10 cellular contexts compared by ENCODE assay signal in genomic region chr1:60989745-60990718, GRCh38.
DNase-seq lines count a peak whose midpoint lies in the region; ATAC-seq and TF ChIP-seq lines count a peak whose summit lies in the region.
"Had no signal": no experiment of that assay in that cellular context is flagged by ENCODE, and none has a peak within 500 bp of the region (broad histone marks: within the 10 kb centered on the region; RNA-seq: fewer than 3 reads in every experiment).

No MANE protein-coding gene starts in this region.

- peak overlapping the region; percentile 4 to 73 for H3K27ac ChIP-seq in lung (ENCODE audit: low read depth in 1 of 2, low read length in 1 of 2)
- peak overlapping the region; percentile 58 for H3K27ac ChIP-seq in upper lobe of right lung

- 50 to 63% methylated on average over 8 of the region's 8 CpGs for WGBS in lung, 2 donors

- ATAC-seq in lung (ENCODE audit: insufficient read depth, low FRiP score) (peak; percentile 47), upper lobe of right lung (no peak), HG03135 (IDR thresholded peaks at IDR 0.05; ENCODE audit: unreplicated experiment) (no peak), GM18858 (IDR thresholded peaks at IDR 0.05; ENCODE audit: unreplicated experiment) (no peak), GM21619 (IDR thresholded peaks at IDR 0.05; ENCODE audit: unreplicated experiment) (no peak)

- DNase-seq in NCI-H446 (lab: John Stamatoyannopoulos, UW) (peak; percentile 42 to 74), dedifferentiated amniotic fluid mesenchymal stem cell (ENCODE audit: extremely low spot score) (peak; percentile 65), lung (ENCODE audit: low spot score) (no peak), upper lobe of right lung (no peak)
- DNase-seq in activated naive CD4-positive, alpha-beta T cell treated with anti-CD3 and anti-CD28 coated beads, Interleukin-2, amount 10 ng/mL, durations not matched to agents 7 days and 5 days, result no peak

- peaks cover 8% of the 10 kb centered on the region for H3K27me3 Mint-ChIP-seq in activated naive CD4-positive, alpha-beta T cell treated with anti-CD3 and anti-CD28 coated beads, Interleukin-2, amount 10 ng/mL, durations not matched to agents 7 days and 5 days
- H3K27me3 Mint-ChIP-seq: activated naive CD8-positive, alpha-beta T cell had no signal

- no peaks in the 10 kb centered on the region for H3K9me3 Mint-ChIP-seq in activated naive CD4-positive, alpha-beta T cell treated with anti-CD3 and anti-CD28 coated beads, Interleukin-2, amount 10 ng/mL, durations not matched to agents 7 days and 5 days
- H3K9me3 Mint-ChIP-seq: T-helper 1 cell treated with Interleukin-12 subunit alpha and Interleukin-12 subunit beta and Interleukin-4 antibody, amounts not matched to agents 30 μg/mL and 1 μg/mL, for 36 hours had no signal

- H3K4me3 Mint-ChIP-seq in activated naive CD4-positive, alpha-beta T cell treated with anti-CD3 and anti-CD28 coated beads, Interleukin-2, amount 10 ng/mL, durations not matched to agents 7 days and 5 days, result no peak overlapping the region
- H3K4me3 Mint-ChIP-seq: activated naive CD8-positive, alpha-beta T cell; T-helper 1 cell treated with Interleukin-12 subunit alpha and Interleukin-12 subunit beta and Interleukin-4 antibody, amounts not matched to agents 30 μg/mL and 1 μg/mL, for 36 hours had no signal

- CTCF ChIA-PET in activated naive CD4-positive, alpha-beta T cell treated with anti-CD3 and anti-CD28 coated beads, Interleukin-2, amount 10 ng/mL, durations not matched to agents 7 days and 5 days (lab: Charles Lee), result no interaction called here

- intact Hi-C loops in upper lobe of right lung (cut with DNase I), result no loop called here

- TF ChIP-seq CTCF in lung (IDR thresholded peaks at IDR 0.05; ENCODE audit: control extremely low read depth, extremely low read depth) (no peak), upper lobe of right lung (IDR thresholded peaks at IDR 0.05) (no peak)

- H3K4me1 Mint-ChIP-seq in activated naive CD4-positive, alpha-beta T cell treated with anti-CD3 and anti-CD28 coated beads, Interleukin-2, amount 10 ng/mL, durations not matched to agents 7 days and 5 days, result no peaks in the 10 kb centered on the region

- H3K4me1 ChIP-seq in lung (ENCODE audit: control insufficient read depth in 2 of 2, insufficient read depth in 2 of 2, low read length in 2 of 2) (peaks cover 0 to 2% of the 10 kb centered on the region in 2 donors), upper lobe of right lung (no peaks in the 10 kb centered on the region)

- H3K9me3 ChIP-seq in lung (ENCODE audit: control insufficient read depth in 2 of 2, insufficient read depth in 1 of 2, low read length in 1 of 2) (peaks cover 0 to 3% of the 10 kb centered on the region in 2 donors), upper lobe of right lung (no peaks in the 10 kb centered on the region)

- H3K27ac Mint-ChIP-seq in activated naive CD4-positive, alpha-beta T cell treated with anti-CD3 and anti-CD28 coated beads, Interleukin-2, amount 10 ng/mL, durations not matched to agents 7 days and 5 days, result no peak overlapping the region
- H3K27ac Mint-ChIP-seq: activated naive CD8-positive, alpha-beta T cell; T-helper 1 cell treated with Interleukin-12 subunit alpha and Interleukin-12 subunit beta and Interleukin-4 antibody, amounts not matched to agents 30 μg/mL and 1 μg/mL, for 36 hours had no signal

- no peaks in the 10 kb centered on the region for H3K36me3 Mint-ChIP-seq in activated naive CD4-positive, alpha-beta T cell treated with anti-CD3 and anti-CD28 coated beads, Interleukin-2, amount 10 ng/mL, durations not matched to agents 7 days and 5 days
- H3K36me3 Mint-ChIP-seq: activated naive CD8-positive, alpha-beta T cell had no signal

- no peak overlapping the region for H3K4me3 ChIP-seq in lung
- no peak overlapping the region for H3K4me3 ChIP-seq in upper lobe of right lung

- H3K27me3 ChIP-seq in lung (ENCODE audit: control insufficient read depth, insufficient read depth) (no peaks in the 10 kb centered on the region), upper lobe of right lung (no peaks in the 10 kb centered on the region)

- H3K36me3 ChIP-seq in lung (ENCODE audit: control insufficient read depth in 2 of 2, insufficient read depth in 2 of 2, low read length in 2 of 2) (no peaks in the 10 kb centered on the region), upper lobe of right lung (no peaks in the 10 kb centered on the region)

Comparison
In these comparisons a context has a peak if more than half of its experiments do, and no peak if none do; other contexts are left out.
1. DNase-seq: peak in NCI-H446 (2 of 2) and dedifferentiated amniotic fluid mesenchymal stem cell (single experiment); none in lung (single experiment), upper lobe of right lung (single experiment) and activated naive CD4-positive, alpha-beta T cell treated with anti-CD3 and anti-CD28 coated beads, Interleukin-2, amount 10 ng/mL, durations not matched to agents 7 days and 5 days (single experiment).